ENCODE assay signal across 10 cellular contexts in the genomic region with DNA sequence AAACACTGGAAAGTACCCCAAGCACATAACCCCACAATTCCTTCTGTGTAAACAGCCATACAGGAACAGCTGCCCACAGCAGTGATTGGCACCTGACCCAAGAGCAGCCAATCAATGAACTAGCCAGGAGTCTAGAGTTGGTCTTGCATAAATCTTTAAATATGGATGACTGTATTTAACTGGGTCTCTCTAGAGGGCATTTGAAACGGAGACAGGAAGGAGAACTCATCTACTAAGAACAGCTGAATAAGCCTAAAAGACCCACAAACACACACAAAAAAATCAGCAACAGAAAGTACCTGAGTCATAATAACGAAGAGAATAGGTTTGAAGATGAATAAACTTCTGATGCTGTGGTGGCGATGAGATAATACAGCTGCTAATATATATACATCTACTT.
A peak's percentile ranks its signal among the peaks of the same experiment; 100 is the strongest.
DNase-seq lines count a peak whose midpoint lies in the region; ATAC-seq and TF ChIP-seq lines count a peak whose summit lies in the region.
"Had no signal": no experiment of that assay in that cellular context is flagged by ENCODE, and none has a peak within 500 bp of the region (broad histone marks: within the 10 kb centered on the region; RNA-seq: fewer than 3 reads in every experiment).

No MANE protein-coding gene starts in this region.

- no peak for DNase-seq in central memory CD8-positive, alpha-beta T cell (ENCODE audit: low spot score in 2 of 2)
- DNase-seq in RPMI8226 = no peak
- DNase-seq in activated effector memory CD4-positive, alpha-beta T cell treated with Interleukin-2 at 50 U/mL for 16 hours = no peak
- DNase-seq in tibial artery = no peak
- DNase-seq: activated B cell treated with CpG ODN at 0.5 μM for 24 hours, foreskin keratinocyte, HCEC 1CT had no signal

- no peak overlapping the region for H3K4me3 ChIP-seq in tibial artery

- H3K9me3 Mint-ChIP-seq in central memory CD8-positive, alpha-beta T cell = no peaks in the 10 kb centered on the region
- H3K9me3 Mint-ChIP-seq: activated B cell treated with CpG ODN at 0.5 μM for 24 hours had no signal

- H3K36me3 ChIP-seq in tibial artery = peaks cover 0 to 3% (median 0%) of the 10 kb centered on the region in 3 donors

- no peaks in the 10 kb centered on the region for H3K27me3 ChIP-seq in tibial artery
- H3K27me3 ChIP-seq: foreskin keratinocyte had no signal

- H3K27ac Mint-ChIP-seq in central memory CD8-positive, alpha-beta T cell (ENCODE audit: low read depth) = peak overlapping the region; percentile 20
- H3K27ac Mint-ChIP-seq: activated B cell treated with CpG ODN at 0.5 μM for 24 hours had no signal

- H3K27me3 Mint-ChIP-seq in central memory CD8-positive, alpha-beta T cell = no peaks in the 10 kb centered on the region
- H3K27me3 Mint-ChIP-seq: activated B cell treated with CpG ODN at 0.5 μM for 24 hours had no signal

- intact Hi-C loops in tibial artery (cut with DNase I; ENCODE audit: low total_unique reads) = no loop called here

- H3K4me3 Mint-ChIP-seq in central memory CD8-positive, alpha-beta T cell = peak overlapping the region; percentile 2
- H3K4me3 Mint-ChIP-seq: activated B cell treated with CpG ODN at 0.5 μM for 24 hours had no signal

- no peaks in the 10 kb centered on the region for H3K4me1 ChIP-seq in tibial artery
- H3K4me1 ChIP-seq: foreskin keratinocyte had no signal

- peaks cover 42% of the 10 kb centered on the region for H3K4me1 Mint-ChIP-seq in central memory CD8-positive, alpha-beta T cell

- no peak overlapping the region for H3K27ac ChIP-seq in tibial artery
- H3K27ac ChIP-seq: foreskin keratinocyte had no signal

- H3K36me3 Mint-ChIP-seq in central memory CD8-positive, alpha-beta T cell (ENCODE audit: insufficient read depth) = peaks cover 7% of the 10 kb centered on the region

- peak; percentile 42 for ATAC-seq in GM18517 (IDR thresholded peaks at IDR 0.05; ENCODE audit: unreplicated experiment)
- peak; percentile 52 for ATAC-seq in GM21360 (IDR thresholded peaks at IDR 0.05; ENCODE audit: unreplicated experiment)
- ATAC-seq in HG03135 (IDR thresholded peaks at IDR 0.05; ENCODE audit: unreplicated experiment) = peak; percentile 42
- peak; percentile 54 for ATAC-seq in central memory CD8-positive, alpha-beta T cell (replicated peaks; ENCODE audit: extremely low read depth, poor library complexity, severe bottlenecking)
- ATAC-seq: foreskin keratinocyte had no signal

- TF ChIP-seq CTCF in tibial artery (IDR thresholded peaks at IDR 0.05) = no peak

- H3K9me3 ChIP-seq in tibial artery = no peaks in the 10 kb centered on the region
